ENCODE assay signal across 8 cellular contexts in the genomic region with DNA sequence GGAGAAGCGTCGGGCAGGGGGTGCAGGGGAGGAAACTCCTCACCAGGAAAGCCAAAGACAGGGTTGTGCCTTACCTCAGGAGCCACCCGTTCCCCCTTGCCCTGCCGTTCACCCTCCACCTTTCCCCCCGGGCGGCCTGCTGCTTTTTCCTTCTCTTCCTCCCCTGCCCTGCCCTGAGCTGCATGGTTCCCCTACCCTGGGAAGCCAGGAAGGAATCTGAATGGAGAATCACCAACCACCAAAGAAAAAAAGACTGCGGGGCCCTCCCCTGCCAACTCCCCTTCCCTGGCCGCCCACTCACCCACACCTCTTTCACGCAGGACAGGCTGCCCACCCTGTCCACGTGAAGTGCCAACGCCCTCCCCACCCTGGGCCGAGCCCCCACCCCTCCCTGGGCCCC. TPM values are rescaled to one million over a fixed set of nuclear protein-coding genes. Genes with fewer than 3 reads are reported as not detected.
A peak's percentile ranks its signal among the peaks of the same experiment; 100 is the strongest.
DNase-seq lines count a peak whose midpoint lies in the region; ATAC-seq, FAIRE-seq and TF ChIP-seq lines count a peak whose summit lies in the region.

No MANE protein-coding gene starts in this region.

- TF ChIP-seq CTCF in OCI-LY3 (IDR thresholded peaks at IDR 0.05; ENCODE audit: low read depth, low read length) (no peak), HepG2 (CRISPR knock-in tag; IDR thresholded peaks at IDR 0.05) (no peak)

- peak overlapping the region; percentile 80 for H3K4me2 ChIP-seq in OCI-LY3 (ENCODE audit: low read length)
- H3K4me2 ChIP-seq in HepG2 (ENCODE audit: low read depth, low read length): peak overlapping the region; percentile 75

- no peaks in the 10 kb centered on the region for H3K27me3 ChIP-seq in CD4-positive, alpha-beta memory T cell (ENCODE audit: insufficient read depth, low read length)
- no peaks in the 10 kb centered on the region for H3K27me3 ChIP-seq in OCI-LY3 (ENCODE audit: low read depth, low read length)
- H3K27me3 ChIP-seq in HepG2 (ENCODE audit: control insufficient read depth in 1 of 2, insufficient read depth in 2 of 2, low read length in 2 of 2): no peaks in the 10 kb centered on the region

- CTCF ChIA-PET in CD4-positive, alpha-beta memory T cell (lab: Charles Lee; ENCODE audit: partially characterized antibody): interaction anchor here (1.2 to 1.7 kb wide), 4 partner anchors 26 to 163 kb away, joined by 3 to 6 read pairs (median 5); no protein-coding TSS in a partner anchor
- CTCF ChIA-PET in HepG2 (lab: Yijun Ruan, JAX; ENCODE audit: low intra/inter-chr PET ratio, low total read pairs): no interaction called here

- peaks cover 0 to 7% (median 0%) of the 10 kb centered on the region in 8 donors for H3K9me3 Mint-ChIP-seq in CD4-positive, alpha-beta memory T cell

- FAIRE-seq in HepG2 (lab: Jason Lieb, UNC): no peak

- H3K4me3 Mint-ChIP-seq in CD4-positive, alpha-beta memory T cell: peak overlapping the region; percentile 84 to 98 (median 96)

- H3K79me2 ChIP-seq in OCI-LY3 (ENCODE audit: low read length) (peaks cover 46% of the 10 kb centered on the region), HepG2 (ENCODE audit: insufficient read depth, low read length) (peaks cover 40% of the 10 kb centered on the region)

- H3K4me1 Mint-ChIP-seq in CD4-positive, alpha-beta memory T cell: peaks cover 27 to 55% (median 44%) of the 10 kb centered on the region in 4 donors

- TF ChIP-seq POLR2A in HepG2 (IDR thresholded peaks at IDR 0.05; ENCODE audit: insufficient read depth in 1 of 2, low read depth in 2 of 2, low read length in 2 of 2): no peak

- DNase-seq in CD4-positive, alpha-beta memory T cell: peak in 3 of 5 donors; percentile 22 to 45 (median 22)
- peak; percentile 32 for DNase-seq in astrocyte of the hippocampus (ENCODE audit: low read depth, low spot score)
- DNase-seq in HepG2 (ENCODE audit: low spot score): no peak
- peak; percentile 60 for DNase-seq in stimulated activated naive CD8-positive, alpha-beta T cell treated with anti-CD3 and anti-CD28 coated beads, Interleukin-15, Interleukin-2, amounts not matched to agents 100 U/mL and 50 U/mL, for 24 hours
- DNase-seq in NCI-H1092 treated with DMSO at 0.1 percent for 48 hours (lab: John Stamatoyannopoulos, UW): no peak
- DNase-seq in NK-92 (lab: John Stamatoyannopoulos, UW; ENCODE audit: unreplicated experiment): no peak

- intact Hi-C loops in CD4-positive, alpha-beta memory T cell (cut with micrococcal nuclease): no loop called here
- intact Hi-C loops in HepG2 (cut with micrococcal nuclease; ENCODE audit: unreplicated experiment): loop anchor here (5.0 kb wide), 1 partner anchor 33 kb away; no protein-coding TSS in a partner anchor

- H3K36me3 ChIP-seq in CD4-positive, alpha-beta memory T cell (ENCODE audit: insufficient read depth, low read length): peaks cover 6% of the 10 kb centered on the region
- peaks cover 30% of the 10 kb centered on the region for H3K36me3 ChIP-seq in OCI-LY3 (replicated peaks; ENCODE audit: low read depth, low read length)
- H3K36me3 ChIP-seq in HepG2 (replicated peaks in 1 of 2; ENCODE audit: control insufficient read depth in 1 of 2, insufficient read depth in 2 of 2, low read length in 2 of 2): peaks cover 0 to 11% of the 10 kb centered on the region in 2 experiments; a peak in 3 of 5 replicates

- POLR2A ChIA-PET in CD4-positive, alpha-beta memory T cell (lab: Charles Lee; ENCODE audit: partially characterized antibody): interaction anchor here (0.6 to 2.1 kb wide), 37 partner anchors 12 to 889 kb away, joined by 3 to 58 read pairs (median 5); a partner anchor contains a TSS
- POLR2A ChIA-PET in HepG2 (lab: Yijun Ruan, JAX): interaction anchor here (0.8 to 1.4 kb wide), 15 partner anchors 10 to 265 kb away, joined by 3 to 22 read pairs (median 3); a partner anchor contains a TSS

- BruUV-seq in HepG2 (replicated peaks; lab: Mats Ljungman, UMichigan): no TSS peak

- no peak overlapping the region for H2AFZ ChIP-seq in OCI-LY3 (ENCODE audit: low read depth, low read length)
- H2AFZ ChIP-seq in HepG2 (ENCODE audit: low read length): no peak overlapping the region

- TF ChIP-seq RAD21 in HepG2 (CRISPR knock-in tag; IDR thresholded peaks at IDR 0.05): no peak

- H4K20me1 ChIP-seq in OCI-LY3 (ENCODE audit: insufficient read depth, low read length) (0 out of 2 replicates have a peak, but pooled peaks cover 3% of the 10 kb centered on the region), HepG2 (ENCODE audit: insufficient read depth, low read length) (no peaks in the 10 kb centered on the region)

- whole genome bisulfite sequencing in HepG2 (ENCODE audit: low lambda C conversion rate): 25% methylated on average over 10 of the region's 12 CpGs

- H3K27ac Mint-ChIP-seq in CD4-positive, alpha-beta memory T cell: peak overlapping the region; percentile 96 to 100 (median 100)

- no peak for TF ChIP-seq EP300 in HepG2 (IDR thresholded peaks at IDR 0.05; ENCODE audit: low read depth in 2 of 2, low read length in 2 of 2)
- TF ChIP-seq EP300 in HepG2 (CRISPR knock-in tag; IDR thresholded peaks at IDR 0.05; ENCODE audit: borderline replicate concordance): no peak

- H3K27me3 Mint-ChIP-seq in CD4-positive, alpha-beta memory T cell: no peaks in the 10 kb centered on the region

- H3K4me3 ChIP-seq in CD4-positive, alpha-beta memory T cell (ENCODE audit: low read length in 2 of 2): peak overlapping the region in 1 of 2 donors; percentile 79
- H3K4me3 ChIP-seq in OCI-LY3 (ENCODE audit: low read length): peak overlapping the region; percentile 89
- peak overlapping the region; percentile 75 to 89 (median 84) for H3K4me3 ChIP-seq in HepG2 (replicated peaks in 1 of 3; ENCODE audit: insufficient read depth in 1 of 3, low read depth in 2 of 3, low read length in 3 of 3)

- H3K4me1 ChIP-seq in CD4-positive, alpha-beta memory T cell (ENCODE audit: insufficient read depth, low read length): peaks cover 52% of the 10 kb centered on the region
- H3K4me1 ChIP-seq in OCI-LY3 (ENCODE audit: low read length): peaks cover 47% of the 10 kb centered on the region
- peaks cover 55% of the 10 kb centered on the region for H3K4me1 ChIP-seq in HepG2 (ENCODE audit: insufficient read depth, low read length)

- peak overlapping the region; percentile 98 for H3K27ac ChIP-seq in CD4-positive, alpha-beta memory T cell (ENCODE audit: low read depth, low read length)
- H3K27ac ChIP-seq in OCI-LY3 (ENCODE audit: low read length) (peak overlapping the region; percentile 83), HepG2 (ENCODE audit: extremely low read length, insufficient read depth, low read length) (peak overlapping the region; percentile 85)

- H3K9me3 ChIP-seq in CD4-positive, alpha-beta memory T cell (ENCODE audit: control insufficient read depth in 1 of 2, low read length in 2 of 2): no peaks in the 10 kb centered on the region
- no peaks in the 10 kb centered on the region for H3K9me3 ChIP-seq in OCI-LY3 (ENCODE audit: insufficient read depth, low read length)
- no peaks in the 10 kb centered on the region for H3K9me3 ChIP-seq in HepG2 (ENCODE audit: low read length)

- peaks cover 15 to 50% of the 10 kb centered on the region in 2 donors for H3K36me3 Mint-ChIP-seq in CD4-positive, alpha-beta memory T cell

- ATAC-seq in HepG2 (no peak), HG03439 (IDR thresholded peaks at IDR 0.05; ENCODE audit: unreplicated experiment) (no peak)
- no peak for ATAC-seq in stimulated activated naive CD8-positive, alpha-beta T cell treated with anti-CD3 and anti-CD28 coated beads, Interleukin-15, Interleukin-2, amounts not matched to agents 100 U/mL and 50 U/mL, for 24 hours

- H3K9ac ChIP-seq in OCI-LY3 (ENCODE audit: low read length) (peak overlapping the region; percentile 93), HepG2 (ENCODE audit: insufficient read depth, low read depth, low read length) (peak overlapping the region; percentile 84)

- in situ Hi-C loops in HepG2 (cut with HindIII; ENCODE audit: extremely low pct_ligation_motif_present, low pct_unique_long_range_greater_than_20kb): no loop called here

RNA-seq across cellular contexts. Expression of a gene that starts 0.8 kb away (rescaled TPM):
- total RNA-seq in CD4-positive, alpha-beta memory T cell: 10 to 100 TPM; 63.7 to 64.7 TPM
- 10 to 100 TPM; 21.2 to 45.0 TPM for polyA plus RNA-seq in CD4-positive, alpha-beta memory T cell
- 27.5 and 29.6 TPM in 2 replicates for total RNA-seq in HepG2 (2016; rRNA removed; fragmentation: Illumina TruSeq; extraction: Trizol)
- 10.0 and 10.5 TPM in 2 replicates for total RNA-seq in HepG2 (2016; cell fraction: cytosol; rRNA removed; fragmentation: Illumina TruSeq; extraction: Trizol; ENCODE audit: low read depth)
- total RNA-seq in HepG2 (2016; cell fraction: insoluble cytoplasmic fraction; rRNA removed; fragmentation: Illumina TruSeq; extraction: Trizol): 25.5 and 27.2 TPM in 2 replicates
- total RNA-seq in HepG2 (2016; cell fraction: membrane; rRNA removed; fragmentation: Illumina TruSeq; extraction: Trizol): 15.3 and 17.9 TPM in 2 replicates
- total RNA-seq in HepG2 (2016; cell fraction: nucleus; rRNA removed; fragmentation: Illumina TruSeq; extraction: Trizol): 28.0 and 32.9 TPM in 2 replicates
- polyA plus RNA-seq in HepG2 (2011; rRNA removed): 23.5 and 23.9 TPM in 2 replicates
- 17.8 and 22.5 TPM in 2 replicates for polyA plus RNA-seq in HepG2 (2011; cell fraction: cytosol; rRNA removed)
- polyA plus RNA-seq in HepG2 (2011; cell fraction: nucleus; rRNA removed): 30.9 and 38.3 TPM in 2 replicates
- polyA plus RNA-seq in HepG2 (2012): 22.1 and 22.8 TPM in 2 replicates
- 1.9 and 2.3 TPM in 2 replicates for polyA plus RNA-seq in HepG2 (2016; cell fraction: cytosol; fragmentation: Illumina TruSeq; extraction: Trizol; ENCODE audit: low read depth)
- polyA plus RNA-seq in HepG2 (2016; cell fraction: insoluble cytoplasmic fraction; fragmentation: Illumina TruSeq; extraction: Trizol; ENCODE audit: low read depth): 23.0 and 24.3 TPM in 2 replicates
- 4.3 and 5.1 TPM in 2 replicates for polyA plus RNA-seq in HepG2 (2016; cell fraction: membrane; fragmentation: Illumina TruSeq; extraction: Trizol; ENCODE audit: low read depth)
- 41.8 and 48.6 TPM in 2 replicates for polyA plus RNA-seq in HepG2 (2016; cell fraction: nucleus; fragmentation: Illumina TruSeq; extraction: Trizol; ENCODE audit: insufficient read depth, low read depth)
- 62.5 and 108 TPM in 2 replicates for polyA minus RNA-seq in HepG2 (2011; rRNA and poly(A)+ RNA removed; ENCODE audit: low replicate concordance)
- 20.5 and 21.0 TPM in 2 replicates for polyA minus RNA-seq in HepG2 (2011; cell fraction: cytosol; rRNA and poly(A)+ RNA removed)
- polyA minus RNA-seq in HepG2 (2011; cell fraction: nucleus; rRNA and poly(A)+ RNA removed): 43.5 and 59.6 TPM in 2 replicates

RNA-seq across cellular contexts. Expression of a gene that starts 24.7 kb away (rescaled TPM):
- 10 to 100 TPM; 32.3 to 35.0 TPM for total RNA-seq in CD4-positive, alpha-beta memory T cell
- polyA plus RNA-seq in CD4-positive, alpha-beta memory T cell: 10 to 100 TPM; 44.3 to 59.9 TPM
- total RNA-seq in HepG2 (2016; rRNA removed; fragmentation: Illumina TruSeq; extraction: Trizol): 57.3 and 91.4 TPM in 2 replicates
- total RNA-seq in HepG2 (2016; cell fraction: cytosol; rRNA removed; fragmentation: Illumina TruSeq; extraction: Trizol; ENCODE audit: low read depth): 15.4 and 16.1 TPM in 2 replicates
- 59.1 and 93.1 TPM in 2 replicates for total RNA-seq in HepG2 (2016; cell fraction: insoluble cytoplasmic fraction; rRNA removed; fragmentation: Illumina TruSeq; extraction: Trizol)
- 15.5 and 22.5 TPM in 2 replicates for total RNA-seq in HepG2 (2016; cell fraction: membrane; rRNA removed; fragmentation: Illumina TruSeq; extraction: Trizol)
- total RNA-seq in HepG2 (2016; cell fraction: nucleus; rRNA removed; fragmentation: Illumina TruSeq; extraction: Trizol): 19.9 and 22.9 TPM in 2 replicates
- 36.1 and 46.0 TPM in 2 replicates for polyA plus RNA-seq in HepG2 (2011; rRNA removed)
- 25.0 and 39.0 TPM in 2 replicates for polyA plus RNA-seq in HepG2 (2011; cell fraction: cytosol; rRNA removed)
- polyA plus RNA-seq in HepG2 (2011; cell fraction: nucleus; rRNA removed): 9.7 and 13.5 TPM in 2 replicates
- polyA plus RNA-seq in HepG2 (2012): 60.6 and 62.8 TPM in 2 replicates
- polyA plus RNA-seq in HepG2 (2016; cell fraction: cytosol; fragmentation: Illumina TruSeq; extraction: Trizol; ENCODE audit: low read depth): 9.9 and 11.6 TPM in 2 replicates
- polyA plus RNA-seq in HepG2 (2016; cell fraction: insoluble cytoplasmic fraction; fragmentation: Illumina TruSeq; extraction: Trizol; ENCODE audit: low read depth): 88.3 and 97.0 TPM in 2 replicates
- polyA plus RNA-seq in HepG2 (2016; cell fraction: membrane; fragmentation: Illumina TruSeq; extraction: Trizol; ENCODE audit: low read depth): 13.7 and 14.0 TPM in 2 replicates
- 41.6 and 43.1 TPM in 2 replicates for polyA plus RNA-seq in HepG2 (2016; cell fraction: nucleus; fragmentation: Illumina TruSeq; extraction: Trizol; ENCODE audit: insufficient read depth, low read depth)
- 7.0 and 11.9 TPM in 2 replicates for polyA minus RNA-seq in HepG2 (2011; rRNA and poly(A)+ RNA removed; ENCODE audit: low replicate concordance)
- polyA minus RNA-seq in HepG2 (2011; cell fraction: cytosol; rRNA and poly(A)+ RNA removed): 18.4 and 18.5 TPM in 2 replicates
- polyA minus RNA-seq in HepG2 (2011; cell fraction: nucleus; rRNA and poly(A)+ RNA removed): 13.6 and 14.7 TPM in 2 replicates

RNA-seq across cellular contexts. Expression of a gene that starts 25.0 kb away (rescaled TPM):
- total RNA-seq in CD4-positive, alpha-beta memory T cell: 10 to 100 TPM; 53.5 to 56.3 TPM
- 10 to 100 TPM; 70.9 to 84.9 TPM for polyA plus RNA-seq in CD4-positive, alpha-beta memory T cell
- total RNA-seq in HepG2 (2016; rRNA removed; fragmentation: Illumina TruSeq; extraction: Trizol): 52.8 and 59.5 TPM in 2 replicates
- total RNA-seq in HepG2 (2016; cell fraction: cytosol; rRNA removed; fragmentation: Illumina TruSeq; extraction: Trizol; ENCODE audit: low read depth): 111 and 114 TPM in 2 replicates
- 50.3 and 56.5 TPM in 2 replicates for total RNA-seq in HepG2 (2016; cell fraction: insoluble cytoplasmic fraction; rRNA removed; fragmentation: Illumina TruSeq; extraction: Trizol)
- 127 and 134 TPM in 2 replicates for total RNA-seq in HepG2 (2016; cell fraction: membrane; rRNA removed; fragmentation: Illumina TruSeq; extraction: Trizol)
- total RNA-seq in HepG2 (2016; cell fraction: nucleus; rRNA removed; fragmentation: Illumina TruSeq; extraction: Trizol): 33.0 and 33.1 TPM in 2 replicates
- polyA plus RNA-seq in HepG2 (2011; rRNA removed): 18.7 and 23.1 TPM in 2 replicates
- 23.7 and 26.0 TPM in 2 replicates for polyA plus RNA-seq in HepG2 (2011; cell fraction: cytosol; rRNA removed)
- 13.1 and 14.7 TPM in 2 replicates for polyA plus RNA-seq in HepG2 (2011; cell fraction: nucleus; rRNA removed)
- 30.4 and 36.9 TPM in 2 replicates for polyA plus RNA-seq in HepG2 (2012)
- 196 and 200 TPM in 2 replicates for polyA plus RNA-seq in HepG2 (2016; cell fraction: cytosol; fragmentation: Illumina TruSeq; extraction: Trizol; ENCODE audit: low read depth)
- polyA plus RNA-seq in HepG2 (2016; cell fraction: insoluble cytoplasmic fraction; fragmentation: Illumina TruSeq; extraction: Trizol; ENCODE audit: low read depth): 70.3 and 80.5 TPM in 2 replicates
- 164 and 169 TPM in 2 replicates for polyA plus RNA-seq in HepG2 (2016; cell fraction: membrane; fragmentation: Illumina TruSeq; extraction: Trizol; ENCODE audit: low read depth)
- polyA plus RNA-seq in HepG2 (2016; cell fraction: nucleus; fragmentation: Illumina TruSeq; extraction: Trizol; ENCODE audit: insufficient read depth, low read depth): 55.3 and 55.6 TPM in 2 replicates
- 10.8 and 102 TPM in 2 replicates for polyA minus RNA-seq in HepG2 (2011; rRNA and poly(A)+ RNA removed; ENCODE audit: low replicate concordance)
- 7.8 and 10.2 TPM in 2 replicates for polyA minus RNA-seq in HepG2 (2011; cell fraction: cytosol; rRNA and poly(A)+ RNA removed)
- polyA minus RNA-seq in HepG2 (2011; cell fraction: nucleus; rRNA and poly(A)+ RNA removed): 36.7 and 43.0 TPM in 2 replicates

RNA-seq across cellular contexts. Expression of a gene that starts 49.5 kb away (rescaled TPM):
- total RNA-seq in CD4-positive, alpha-beta memory T cell: not detected
- not detected for polyA plus RNA-seq in CD4-positive, alpha-beta memory T cell
- total RNA-seq in HepG2 (2016; rRNA removed; fragmentation: Illumina TruSeq; extraction: Trizol): 0.53 and 0.98 TPM in 2 replicates
- not detected in 2 replicates for total RNA-seq in HepG2 (2016; cell fraction: cytosol; rRNA removed; fragmentation: Illumina TruSeq; extraction: Trizol; ENCODE audit: low read depth)
- 0.41 TPM in 1 of 2 replicates, not detected in the other for total RNA-seq in HepG2 (2016; cell fraction: insoluble cytoplasmic fraction; rRNA removed; fragmentation: Illumina TruSeq; extraction: Trizol)
- total RNA-seq in HepG2 (2016; cell fraction: membrane; rRNA removed; fragmentation: Illumina TruSeq; extraction: Trizol): 0.65 TPM in 1 of 2 replicates, not detected in the other
- not detected in 2 replicates for total RNA-seq in HepG2 (2016; cell fraction: nucleus; rRNA removed; fragmentation: Illumina TruSeq; extraction: Trizol)
- polyA plus RNA-seq in HepG2 (2011; rRNA removed): 2.0 and 3.4 TPM in 2 replicates
- polyA plus RNA-seq in HepG2 (2011; cell fraction: cytosol; rRNA removed): 3.7 and 4.0 TPM in 2 replicates
- polyA plus RNA-seq in HepG2 (2011; cell fraction: nucleus; rRNA removed): 1.3 TPM in 1 of 2 replicates, not detected in the other
- polyA plus RNA-seq in HepG2 (2012): 0.72 TPM in 1 of 2 replicates, not detected in the other
- not detected in 2 replicates for polyA plus RNA-seq in HepG2 (2016; cell fraction: cytosol; fragmentation: Illumina TruSeq; extraction: Trizol; ENCODE audit: low read depth)
- not detected in 2 replicates for polyA plus RNA-seq in HepG2 (2016; cell fraction: insoluble cytoplasmic fraction; fragmentation: Illumina TruSeq; extraction: Trizol; ENCODE audit: low read depth)
- not detected in 2 replicates for polyA plus RNA-seq in HepG2 (2016; cell fraction: membrane; fragmentation: Illumina TruSeq; extraction: Trizol; ENCODE audit: low read depth)
- not detected in 2 replicates for polyA plus RNA-seq in HepG2 (2016; cell fraction: nucleus; fragmentation: Illumina TruSeq; extraction: Trizol; ENCODE audit: insufficient read depth, low read depth)
- 1.7 and 183 TPM in 2 replicates for polyA minus RNA-seq in HepG2 (2011; rRNA and poly(A)+ RNA removed; ENCODE audit: low replicate concordance)
- polyA minus RNA-seq in HepG2 (2011; cell fraction: cytosol; rRNA and poly(A)+ RNA removed): 7.4 TPM in 2 replicates
- polyA minus RNA-seq in HepG2 (2011; cell fraction: nucleus; rRNA and poly(A)+ RNA removed): 4.6 TPM in 1 of 2 replicates, not detected in the other

Comparison
In these comparisons a context has a peak if more than half of its experiments do, and no peak if none do; other contexts are left out.
1. DNase-seq: peak in CD4-positive, alpha-beta memory T cell (3 of 5), astrocyte of the hippocampus (single experiment) and stimulated activated naive CD8-positive, alpha-beta T cell treated with anti-CD3 and anti-CD28 coated beads, Interleukin-15, Interleukin-2, amounts not matched to agents 100 U/mL and 50 U/mL, for 24 hours (single experiment); none in HepG2 (single experiment), NCI-H1092 treated with DMSO at 0.1 percent for 48 hours (single experiment) and NK-92 (single experiment).
2. Peak in every context shown above with its lines, with median percentiles within 50 percentile points of each other: H3K27ac ChIP-seq.